ENCODE assay signal across 9 cellular contexts in the genomic region with DNA sequence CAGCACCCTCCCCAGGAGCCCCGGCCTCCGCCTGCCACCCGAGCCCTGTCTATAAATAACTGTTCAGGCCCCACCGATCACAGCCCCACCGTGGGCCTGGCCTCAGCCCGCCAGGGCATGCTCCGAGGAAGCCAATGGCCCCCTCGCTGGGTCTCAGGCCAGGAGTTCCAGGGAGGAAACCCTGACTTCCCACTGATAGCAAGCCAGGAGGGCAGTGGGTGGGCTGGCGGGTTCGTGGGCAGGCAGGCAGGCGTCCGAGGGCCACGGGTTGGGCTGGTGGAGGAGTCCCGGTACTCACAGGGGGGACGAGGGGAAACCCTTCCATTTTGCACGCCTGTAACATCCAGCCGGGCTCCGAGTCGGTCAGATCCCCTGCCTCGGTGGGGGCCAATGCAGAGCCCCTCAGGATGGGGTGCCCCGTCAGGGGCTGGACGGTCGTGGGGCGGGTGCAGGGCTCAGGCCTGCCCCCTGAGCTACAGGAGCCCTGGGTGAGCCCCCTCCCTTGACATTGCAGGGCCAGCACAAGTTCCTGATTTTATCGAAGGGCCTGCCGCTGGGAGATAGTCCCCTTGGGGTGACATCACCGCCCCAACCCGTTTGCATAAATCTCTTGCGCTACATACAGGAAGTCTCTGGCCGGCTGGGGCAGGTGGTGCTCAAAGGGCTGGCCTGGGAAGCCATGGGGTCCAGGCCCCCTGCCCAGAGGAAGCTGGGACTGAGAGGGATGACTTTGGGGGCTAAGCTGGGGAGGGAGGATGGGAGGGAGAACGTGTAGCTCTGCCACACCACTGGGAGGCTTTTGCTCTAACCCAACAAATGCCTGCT. TPM values are rescaled to one million over a fixed set of nuclear protein-coding genes. Genes with fewer than 3 reads are reported as not detected.
DNase-seq lines count a peak whose midpoint lies in the region; ATAC-seq, FAIRE-seq and TF ChIP-seq lines count a peak whose summit lies in the region.
"Had no signal": no experiment of that assay in that cellular context is flagged by ENCODE, and none has a peak within 500 bp of the region (broad histone marks: within the 10 kb centered on the region; RNA-seq: fewer than 3 reads in every experiment).

A gene (minus strand): TSS at position 537 of the 825 bp plus-strand sequence. CDS start 194 bp downstream, at position 343.

- CTCF ChIA-PET in K562 (lab: Yijun Ruan, JAX; ENCODE audit: low intra/inter-chr PET ratio): no interaction called here

- no peaks in the 10 kb centered on the region for H4K20me1 ChIP-seq in K562 (replicated peaks; ENCODE audit: control insufficient read depth, insufficient read depth, low read length)

- peak; percentile 94 for TF ChIP-seq EP300 in K562 (IDR thresholded peaks at IDR 0.05; ENCODE audit: low read length)

- H3K27me3 Mint-ChIP-seq in CD4-positive, CD25-positive, alpha-beta regulatory T cell: no peaks in the 10 kb centered on the region

- peak; percentile 97 for FAIRE-seq in K562 (lab: Jason Lieb, UNC)

- no peak within 1 kb of the TSS for H2BK12ac ChIP-seq in neuronal stem cell (ENCODE audit: low read length)

- TF ChIP-seq CTCF in K562 (IDR thresholded peaks at IDR 0.05 in 2 of 3, conservative IDR thresholded peaks at IDR 0.05 in 1 of 3; ENCODE audit: insufficient read depth in 2 of 3, low read depth in 1 of 3, low read length in 3 of 3): no peak

- H3K9me1 ChIP-seq in K562 (ENCODE audit: control insufficient read depth, insufficient read depth, low read length): no peaks in the 10 kb centered on the region

- H3K36me3 ChIP-seq in CD4-positive, CD25-positive, alpha-beta regulatory T cell (ENCODE audit: control insufficient read depth, insufficient read depth, low read length): no peaks in the 10 kb centered on the region
- peaks cover 8% of the 10 kb centered on the region; the same call in 1 of the 3 replicates for H3K36me3 ChIP-seq in K562 (ENCODE audit: control insufficient read depth, insufficient read depth, low read length)
- no peaks in the 10 kb centered on the region for H3K36me3 ChIP-seq in neuronal stem cell (replicated peaks in 1 of 2; ENCODE audit: control insufficient read depth in 2 of 2, insufficient read depth in 2 of 2, low read length in 2 of 2)

- H2BK15ac ChIP-seq in neuronal stem cell (ENCODE audit: low read length): peak within 1 kb of the TSS; percentile 52

- in situ Hi-C loops in K562 (cut with MboI) (no loop called here), ACHN (cut with HindIII; ENCODE audit: low pct_ligation_motif_present, low pct_unique_long_range_greater_than_20kb, low sequenced_read_pairs) (no loop called here)

- H3K14ac ChIP-seq in neuronal stem cell (ENCODE audit: low read length): no peak within 1 kb of the TSS

- TF ChIP-seq POLR2A in K562 (conservative IDR thresholded peaks at IDR 0.05): peak; percentile 74

- TSS peak; percentile 56 for BruUV-seq in K562 (replicated peaks; lab: Mats Ljungman, UMichigan)

- peaks cover 0 to 11% (median 1%) of the 10 kb centered on the region in 4 donors for H3K4me1 Mint-ChIP-seq in CD4-positive, CD25-positive, alpha-beta regulatory T cell

- H3K9ac ChIP-seq in K562 (ENCODE audit: insufficient read depth in 1 of 2, low read depth in 2 of 2, low read length in 2 of 2): peak within 1 kb of the TSS; percentile 82 to 93
- H3K9ac ChIP-seq in neuronal stem cell (ENCODE audit: low read depth, low read length, poor library complexity): no peak within 1 kb of the TSS

- no peaks in the 10 kb centered on the region for H3K79me1 ChIP-seq in neuronal stem cell (ENCODE audit: low read depth, low read length)

- TF ChIP-seq RAD21 in K562 (CRISPR knock-in tag; conservative IDR thresholded peaks at IDR 0.05 in 1 of 2, IDR thresholded peaks at IDR 0.05 in 1 of 2): 0 out of 4 replicates have a peak, but pooled peaks of 1 of the 2 experiments have one; percentile 14

- peak; percentile 26 to 41 for ATAC-seq in CD4-positive, CD25-positive, alpha-beta regulatory T cell (ENCODE audit: low read depth in 2 of 2)
- ATAC-seq in GM19467 (IDR thresholded peaks at IDR 0.05; ENCODE audit: unreplicated experiment) (peak; percentile 65), HG03460 (IDR thresholded peaks at IDR 0.05; ENCODE audit: unreplicated experiment) (peak; percentile 81), K562 (peak; percentile 85)

- H3K4me3 Mint-ChIP-seq in CD4-positive, CD25-positive, alpha-beta regulatory T cell: no peak within 1 kb of the TSS

- no peaks in the 10 kb centered on the region for H3K36me3 Mint-ChIP-seq in CD4-positive, CD25-positive, alpha-beta regulatory T cell

- H3K4me2 ChIP-seq in K562 (ENCODE audit: insufficient read depth, low read length) (peak within 1 kb of the TSS; percentile 76), neuronal stem cell (ENCODE audit: insufficient read depth, low read length, poor library complexity, severe bottlenecking) (no peak within 1 kb of the TSS)

- no peaks in the 10 kb centered on the region for H3K9me3 ChIP-seq in CD4-positive, CD25-positive, alpha-beta regulatory T cell (ENCODE audit: control insufficient read depth in 2 of 2, low read length in 2 of 2)
- H3K9me3 ChIP-seq in K562 (replicated peaks; ENCODE audit: control insufficient read depth, insufficient read depth, low read depth, low read length): no peaks in the 10 kb centered on the region
- no peaks in the 10 kb centered on the region for H3K9me3 ChIP-seq in neuronal stem cell (replicated peaks in 1 of 2; ENCODE audit: control insufficient read depth in 2 of 2, insufficient read depth in 1 of 2, low read depth in 1 of 2, low read length in 2 of 2)

- H3K27me3 ChIP-seq in CD4-positive, CD25-positive, alpha-beta regulatory T cell (ENCODE audit: control insufficient read depth, insufficient read depth, low read length): no peaks in the 10 kb centered on the region
- H3K27me3 ChIP-seq in K562 (ENCODE audit: control insufficient read depth in 2 of 2, insufficient read depth in 2 of 2, low read length in 2 of 2): no peaks in the 10 kb centered on the region
- H3K27me3 ChIP-seq in neuronal stem cell (ENCODE audit: control insufficient read depth in 3 of 3, insufficient read depth in 3 of 3, low read depth in 1 of 3, low read length in 3 of 3): no peaks in the 10 kb centered on the region

- peak within 1 kb of the TSS; percentile 59 for H2BK5ac ChIP-seq in neuronal stem cell (ENCODE audit: low read length)

- no peak within 1 kb of the TSS for H4K8ac ChIP-seq in neuronal stem cell (ENCODE audit: low read depth, low read length)

- peak within 1 kb of the TSS; percentile 53 for H3K18ac ChIP-seq in neuronal stem cell (ENCODE audit: low read length)

- peak in 1 of 3 donors; percentile 26 for DNase-seq in CD4-positive, CD25-positive, alpha-beta regulatory T cell
- DNase-seq in K562 (ENCODE audit: extremely low read depth in 1 of 4, low spot score in 3 of 4) (peak; percentile 88 to 95 (median 92)), neuronal stem cell (ENCODE audit: low spot score) (no peak), HPDE6-E6E7 (ENCODE audit: extremely low spot score) (no peak), ACHN (no peak)
- no peak for DNase-seq in central memory CD4-positive, alpha-beta T cell

- no peak within 1 kb of the TSS for H4K91ac ChIP-seq in neuronal stem cell (ENCODE audit: low read depth, low read length, poor library complexity)

- H3K4me1 ChIP-seq in CD4-positive, CD25-positive, alpha-beta regulatory T cell (ENCODE audit: control insufficient read depth, insufficient read depth, low read length, poor library complexity, severe bottlenecking): peaks cover 6% of the 10 kb centered on the region
- H3K4me1 ChIP-seq in K562 (replicated peaks in 1 of 2; ENCODE audit: control insufficient read depth in 2 of 2, insufficient read depth in 2 of 2, low read length in 2 of 2) (peaks cover 37 to 53% of the 10 kb centered on the region in 2 experiments), neuronal stem cell (ENCODE audit: control insufficient read depth in 2 of 2, insufficient read depth in 1 of 2, low read depth in 1 of 2, low read length in 2 of 2) (peaks cover 0 to 4% of the 10 kb centered on the region in 2 donors)

- H2BK120ac ChIP-seq in neuronal stem cell (ENCODE audit: low read depth, low read length): no peak within 1 kb of the TSS

- peak within 1 kb of the TSS in 1 of 3 donors; percentile 67 for H3K27ac Mint-ChIP-seq in CD4-positive, CD25-positive, alpha-beta regulatory T cell

- no peak within 1 kb of the TSS for H3K27ac ChIP-seq in CD4-positive, CD25-positive, alpha-beta regulatory T cell (ENCODE audit: insufficient read depth, low read length, poor library complexity, severe bottlenecking)
- H3K27ac ChIP-seq in K562 (ENCODE audit: extremely low read depth, low read depth, low read length): peak within 1 kb of the TSS; percentile 86
- no peak within 1 kb of the TSS for H3K27ac ChIP-seq in neuronal stem cell (replicated peaks; ENCODE audit: low read length)

- H2AK5ac ChIP-seq in neuronal stem cell (ENCODE audit: low read depth, low read length): peak within 1 kb of the TSS; percentile 54

- H2AFZ ChIP-seq in K562 (ENCODE audit: low read depth, low read length): peak within 1 kb of the TSS; percentile 81
- H2AFZ ChIP-seq in neuronal stem cell (ENCODE audit: low read length): peak within 1 kb of the TSS; percentile 87

- intact Hi-C loops in K562 (cut with micrococcal nuclease): loop anchor here (10.0 kb wide), 1 partner anchor 237 kb away; no protein-coding TSS in a partner anchor

- no peak within 1 kb of the TSS for H3K4ac ChIP-seq in neuronal stem cell (ENCODE audit: low read length)

- WGBS in K562 (ENCODE audit: insufficient coverage, low coverage, missing lambda C conversion rate): 2% methylated on average over 31 of the region's 31 CpGs
- no CpG with 5 or more reads among the region's 31 CpGs for WGBS in neuronal stem cell (ENCODE audit: extremely low coverage in 2 of 2, insufficient read length in 2 of 2, insufficient replicate concordance in 1 of 2), 2 donors

- H3K79me2 ChIP-seq in K562 (ENCODE audit: control insufficient read depth, insufficient read depth, low read length): peaks cover 26% of the 10 kb centered on the region

- POLR2A ChIA-PET in K562 (lab: Yijun Ruan, JAX): interaction anchor here (0.6 to 1.8 kb wide), 12 partner anchors 8 to 643 kb away, joined by 3 to 7 read pairs (median 3); no protein-coding TSS in a partner anchor

- no peaks in the 10 kb centered on the region for H3K9me3 Mint-ChIP-seq in CD4-positive, CD25-positive, alpha-beta regulatory T cell

- H3K4me3 ChIP-seq in CD4-positive, CD25-positive, alpha-beta regulatory T cell (ENCODE audit: low read depth, low read length): no peak within 1 kb of the TSS
- H3K4me3 ChIP-seq in K562: peak within 1 kb of the TSS; percentile 47
- peak within 1 kb of the TSS in 1 of 2 donors; percentile 32 for H3K4me3 ChIP-seq in neuronal stem cell (ENCODE audit: low read length in 2 of 2)

- H3K23ac ChIP-seq in neuronal stem cell (ENCODE audit: low read depth, low read length, poor library complexity): no peak within 1 kb of the TSS

RNA-seq across cellular contexts. Expression of the gene that starts here (rescaled TPM):
- 0.57 TPM for total RNA-seq in CD4-positive, CD25-positive, alpha-beta regulatory T cell
- under 1 TPM in 2 of 4 donors, not detected in 2; 0.13 to 0.41 TPM for polyA plus RNA-seq in CD4-positive, CD25-positive, alpha-beta regulatory T cell
- total RNA-seq in K562 (2011; cell fraction: chromatin; rRNA removed; ENCODE audit: low replicate concordance): 12.0 and 16.1 TPM in 2 replicates
- total RNA-seq in K562 (2011; cell fraction: nucleolus; rRNA removed): 11.0 and 11.2 TPM in 2 replicates
- total RNA-seq in K562 (2011; cell fraction: nucleoplasm; rRNA removed): 18.0 and 31.5 TPM in 2 replicates
- 23.4 and 32.6 TPM in 2 replicates for total RNA-seq in K562 (2014; rRNA removed)
- 2.8 and 3.2 TPM in 2 replicates for total RNA-seq in K562 (2014; rRNA removed; fragmentation: Illumina TruSeq; extraction: Trizol)
- 10.3 and 12.5 TPM in 2 replicates for total RNA-seq in K562 (2015; rRNA removed; fragmentation: Illumina TruSeq; extraction: Trizol)
- 30.7 and 33.7 TPM in 2 replicates for total RNA-seq in K562 (2021)
- polyA plus RNA-seq in K562 (2011; rRNA removed): 8.6 and 28.6 TPM in 2 replicates
- 28.0 and 35.1 TPM in 2 replicates for polyA plus RNA-seq in K562 (2011; cell fraction: cytosol; rRNA removed)
- polyA plus RNA-seq in K562 (2011; cell fraction: nucleus; rRNA removed): 24.3 and 25.6 TPM in 2 replicates
- polyA plus RNA-seq in K562 (2012): 20.6 and 54.3 TPM in 2 replicates
- polyA plus RNA-seq in K562 (2014; fragmentation: Illumina TruSeq; extraction: Trizol): 16.0 and 32.1 TPM in 2 replicates
- polyA plus RNA-seq in K562 (2014; fragmentation: Nextera tagmentation; extraction: Ambion mirVana): under 1 TPM; 0.10 to 0.11 TPM
- 16.2 and 21.9 TPM in 2 replicates for polyA plus RNA-seq in K562 (2014; rRNA removed)
- 21.0 and 25.6 TPM in 2 replicates for polyA minus RNA-seq in K562 (2011; rRNA and poly(A)+ RNA removed)
- 22.7 and 32.9 TPM in 2 replicates for polyA minus RNA-seq in K562 (2011; cell fraction: cytosol; rRNA and poly(A)+ RNA removed)
- polyA minus RNA-seq in K562 (2011; cell fraction: nucleus; rRNA and poly(A)+ RNA removed): 6.5 and 12.0 TPM in 2 replicates
- not detected for polyA plus RNA-seq in neuronal stem cell (2013, experiment 1 of 2)
- polyA plus RNA-seq in neuronal stem cell (2013, experiment 2 of 2): 0.03 TPM
- total RNA-seq: lung microvascular endothelial cell had no signal

Comparison
In these comparisons a context has a peak if more than half of its experiments do, and no peak if none do; other contexts are left out.
1. Peak in ATAC-seq in CD4-positive, CD25-positive, alpha-beta regulatory T cell; RNA of the gene not detected or under 1 TPM.
2. ATAC-seq: peak in every context shown above with its lines; median percentile 85 in K562; 81 in HG03460; 65 in GM19467; 34 in CD4-positive, CD25-positive, alpha-beta regulatory T cell.
3. DNase-seq: peak in K562 (4 of 4); none in neuronal stem cell (single experiment), central memory CD4-positive, alpha-beta T cell (single experiment), HPDE6-E6E7 (single experiment) and ACHN (single experiment).